ENCODE assay signal across 1 cellular context in the genomic region with DNA sequence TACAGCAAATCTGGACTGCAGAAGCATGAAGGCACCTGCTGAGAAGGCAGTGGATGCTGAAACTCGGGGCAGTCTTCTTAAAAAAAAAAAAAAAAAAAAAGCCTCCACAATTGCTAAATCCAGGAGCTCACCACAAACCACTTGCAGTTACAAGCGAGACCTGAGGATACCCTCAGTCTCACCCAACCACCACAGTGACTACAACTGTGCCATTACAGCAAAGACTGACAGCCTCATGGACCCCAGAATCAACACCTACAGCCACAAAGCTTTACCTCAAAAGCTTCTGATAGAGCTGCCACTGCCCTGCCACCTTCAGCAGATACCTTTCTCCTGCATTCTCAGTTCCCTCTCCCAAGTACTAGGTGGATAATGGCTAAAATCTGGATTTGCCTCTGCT.
TF ChIP-seq lines count a peak whose summit lies in the region.

No MANE protein-coding gene starts in this region.

TF ChIP-seq in GM23338, 12 proteins besides CTCF, POLR2A, EP300 and RAD21 (continued from another document):
- TF ChIP-seq, protein P1, sequence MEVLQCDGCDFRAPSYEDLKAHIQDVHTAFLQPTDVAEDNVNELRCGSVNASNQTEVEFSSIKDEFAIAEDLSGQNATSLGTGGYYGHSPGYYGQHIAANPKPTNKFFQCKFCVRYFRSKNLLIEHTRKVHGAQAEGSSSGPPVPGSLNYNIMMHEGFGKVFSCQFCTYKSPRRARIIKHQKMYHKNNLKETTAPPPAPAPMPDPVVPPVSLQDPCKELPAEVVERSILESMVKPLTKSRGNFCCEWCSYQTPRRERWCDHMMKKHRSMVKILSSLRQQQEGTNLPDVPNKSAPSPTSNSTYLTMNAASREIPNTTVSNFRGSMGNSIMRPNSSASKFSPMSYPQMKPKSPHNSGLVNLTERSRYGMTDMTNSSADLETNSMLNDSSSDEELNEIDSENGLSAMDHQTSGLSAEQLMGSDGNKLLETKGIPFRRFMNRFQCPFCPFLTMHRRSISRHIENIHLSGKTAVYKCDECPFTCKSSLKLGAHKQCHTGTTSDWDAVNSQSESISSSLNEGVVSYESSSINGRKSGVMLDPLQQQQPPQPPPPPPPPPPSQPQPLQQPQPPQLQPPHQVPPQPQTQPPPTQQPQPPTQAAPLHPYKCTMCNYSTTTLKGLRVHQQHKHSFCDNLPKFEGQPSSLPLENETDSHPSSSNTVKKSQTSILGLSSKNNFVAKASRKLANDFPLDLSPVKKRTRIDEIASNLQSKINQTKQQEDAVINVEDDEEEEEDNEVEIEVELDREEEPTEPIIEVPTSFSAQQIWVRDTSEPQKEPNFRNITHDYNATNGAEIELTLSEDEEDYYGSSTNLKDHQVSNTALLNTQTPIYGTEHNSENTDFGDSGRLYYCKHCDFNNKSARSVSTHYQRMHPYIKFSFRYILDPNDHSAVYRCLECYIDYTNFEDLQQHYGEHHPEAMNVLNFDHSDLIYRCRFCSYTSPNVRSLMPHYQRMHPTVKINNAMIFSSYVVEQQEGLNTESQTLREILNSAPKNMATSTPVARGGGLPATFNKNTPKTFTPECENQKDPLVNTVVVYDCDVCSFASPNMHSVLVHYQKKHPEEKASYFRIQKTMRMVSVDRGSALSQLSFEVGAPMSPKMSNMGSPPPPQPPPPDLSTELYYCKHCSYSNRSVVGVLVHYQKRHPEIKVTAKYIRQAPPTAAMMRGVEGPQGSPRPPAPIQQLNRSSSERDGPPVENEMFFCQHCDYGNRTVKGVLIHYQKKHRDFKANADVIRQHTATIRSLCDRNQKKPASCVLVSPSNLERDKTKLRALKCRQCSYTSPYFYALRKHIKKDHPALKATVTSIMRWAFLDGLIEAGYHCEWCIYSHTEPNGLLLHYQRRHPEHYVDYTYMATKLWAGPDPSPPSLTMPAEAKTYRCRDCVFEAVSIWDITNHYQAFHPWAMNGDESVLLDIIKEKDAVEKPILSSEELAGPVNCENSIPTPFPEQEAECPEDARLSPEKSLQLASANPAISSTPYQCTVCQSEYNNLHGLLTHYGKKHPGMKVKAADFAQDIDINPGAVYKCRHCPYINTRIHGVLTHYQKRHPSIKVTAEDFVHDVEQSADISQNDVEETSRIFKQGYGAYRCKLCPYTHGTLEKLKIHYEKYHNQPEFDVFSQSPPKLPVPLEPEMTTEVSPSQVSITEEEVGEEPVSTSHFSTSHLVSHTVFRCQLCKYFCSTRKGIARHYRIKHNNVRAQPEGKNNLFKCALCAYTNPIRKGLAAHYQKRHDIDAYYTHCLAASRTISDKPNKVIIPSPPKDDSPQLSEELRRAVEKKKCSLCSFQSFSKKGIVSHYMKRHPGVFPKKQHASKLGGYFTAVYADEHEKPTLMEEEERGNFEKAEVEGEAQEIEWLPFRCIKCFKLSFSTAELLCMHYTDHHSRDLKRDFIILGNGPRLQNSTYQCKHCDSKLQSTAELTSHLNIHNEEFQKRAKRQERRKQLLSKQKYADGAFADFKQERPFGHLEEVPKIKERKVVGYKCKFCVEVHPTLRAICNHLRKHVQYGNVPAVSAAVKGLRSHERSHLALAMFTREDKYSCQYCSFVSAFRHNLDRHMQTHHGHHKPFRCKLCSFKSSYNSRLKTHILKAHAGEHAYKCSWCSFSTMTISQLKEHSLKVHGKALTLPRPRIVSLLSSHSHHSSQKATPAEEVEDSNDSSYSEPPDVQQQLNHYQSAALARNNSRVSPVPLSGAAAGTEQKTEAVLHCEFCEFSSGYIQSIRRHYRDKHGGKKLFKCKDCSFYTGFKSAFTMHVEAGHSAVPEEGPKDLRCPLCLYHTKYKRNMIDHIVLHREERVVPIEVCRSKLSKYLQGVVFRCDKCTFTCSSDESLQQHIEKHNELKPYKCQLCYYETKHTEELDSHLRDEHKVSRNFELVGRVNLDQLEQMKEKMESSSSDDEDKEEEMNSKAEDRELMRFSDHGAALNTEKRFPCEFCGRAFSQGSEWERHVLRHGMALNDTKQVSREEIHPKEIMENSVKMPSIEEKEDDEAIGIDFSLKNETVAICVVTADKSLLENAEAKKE (CRISPR knock-in tag; IDR thresholded peaks at IDR 0.05) = no peak
- TF ChIP-seq, protein P2, sequence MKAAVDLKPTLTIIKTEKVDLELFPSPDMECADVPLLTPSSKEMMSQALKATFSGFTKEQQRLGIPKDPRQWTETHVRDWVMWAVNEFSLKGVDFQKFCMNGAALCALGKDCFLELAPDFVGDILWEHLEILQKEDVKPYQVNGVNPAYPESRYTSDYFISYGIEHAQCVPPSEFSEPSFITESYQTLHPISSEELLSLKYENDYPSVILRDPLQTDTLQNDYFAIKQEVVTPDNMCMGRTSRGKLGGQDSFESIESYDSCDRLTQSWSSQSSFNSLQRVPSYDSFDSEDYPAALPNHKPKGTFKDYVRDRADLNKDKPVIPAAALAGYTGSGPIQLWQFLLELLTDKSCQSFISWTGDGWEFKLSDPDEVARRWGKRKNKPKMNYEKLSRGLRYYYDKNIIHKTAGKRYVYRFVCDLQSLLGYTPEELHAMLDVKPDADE (IDR thresholded peaks at IDR 0.05) = no peak
- TF ChIP-seq, protein P3, sequence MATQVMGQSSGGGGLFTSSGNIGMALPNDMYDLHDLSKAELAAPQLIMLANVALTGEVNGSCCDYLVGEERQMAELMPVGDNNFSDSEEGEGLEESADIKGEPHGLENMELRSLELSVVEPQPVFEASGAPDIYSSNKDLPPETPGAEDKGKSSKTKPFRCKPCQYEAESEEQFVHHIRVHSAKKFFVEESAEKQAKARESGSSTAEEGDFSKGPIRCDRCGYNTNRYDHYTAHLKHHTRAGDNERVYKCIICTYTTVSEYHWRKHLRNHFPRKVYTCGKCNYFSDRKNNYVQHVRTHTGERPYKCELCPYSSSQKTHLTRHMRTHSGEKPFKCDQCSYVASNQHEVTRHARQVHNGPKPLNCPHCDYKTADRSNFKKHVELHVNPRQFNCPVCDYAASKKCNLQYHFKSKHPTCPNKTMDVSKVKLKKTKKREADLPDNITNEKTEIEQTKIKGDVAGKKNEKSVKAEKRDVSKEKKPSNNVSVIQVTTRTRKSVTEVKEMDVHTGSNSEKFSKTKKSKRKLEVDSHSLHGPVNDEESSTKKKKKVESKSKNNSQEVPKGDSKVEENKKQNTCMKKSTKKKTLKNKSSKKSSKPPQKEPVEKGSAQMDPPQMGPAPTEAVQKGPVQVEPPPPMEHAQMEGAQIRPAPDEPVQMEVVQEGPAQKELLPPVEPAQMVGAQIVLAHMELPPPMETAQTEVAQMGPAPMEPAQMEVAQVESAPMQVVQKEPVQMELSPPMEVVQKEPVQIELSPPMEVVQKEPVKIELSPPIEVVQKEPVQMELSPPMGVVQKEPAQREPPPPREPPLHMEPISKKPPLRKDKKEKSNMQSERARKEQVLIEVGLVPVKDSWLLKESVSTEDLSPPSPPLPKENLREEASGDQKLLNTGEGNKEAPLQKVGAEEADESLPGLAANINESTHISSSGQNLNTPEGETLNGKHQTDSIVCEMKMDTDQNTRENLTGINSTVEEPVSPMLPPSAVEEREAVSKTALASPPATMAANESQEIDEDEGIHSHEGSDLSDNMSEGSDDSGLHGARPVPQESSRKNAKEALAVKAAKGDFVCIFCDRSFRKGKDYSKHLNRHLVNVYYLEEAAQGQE (IDR thresholded peaks at IDR 0.05; ENCODE audit: unreplicated experiment) = no peak
- TF ChIP-seq STAT1 (IDR thresholded peaks at IDR 0.05; ENCODE audit: unreplicated experiment) = no peak
- no peak for TF ChIP-seq EZH2 (IDR thresholded peaks at IDR 0.05; ENCODE audit: low read depth, unreplicated experiment)
